ENCODE assay signal across 8 cellular contexts in the genomic region with DNA sequence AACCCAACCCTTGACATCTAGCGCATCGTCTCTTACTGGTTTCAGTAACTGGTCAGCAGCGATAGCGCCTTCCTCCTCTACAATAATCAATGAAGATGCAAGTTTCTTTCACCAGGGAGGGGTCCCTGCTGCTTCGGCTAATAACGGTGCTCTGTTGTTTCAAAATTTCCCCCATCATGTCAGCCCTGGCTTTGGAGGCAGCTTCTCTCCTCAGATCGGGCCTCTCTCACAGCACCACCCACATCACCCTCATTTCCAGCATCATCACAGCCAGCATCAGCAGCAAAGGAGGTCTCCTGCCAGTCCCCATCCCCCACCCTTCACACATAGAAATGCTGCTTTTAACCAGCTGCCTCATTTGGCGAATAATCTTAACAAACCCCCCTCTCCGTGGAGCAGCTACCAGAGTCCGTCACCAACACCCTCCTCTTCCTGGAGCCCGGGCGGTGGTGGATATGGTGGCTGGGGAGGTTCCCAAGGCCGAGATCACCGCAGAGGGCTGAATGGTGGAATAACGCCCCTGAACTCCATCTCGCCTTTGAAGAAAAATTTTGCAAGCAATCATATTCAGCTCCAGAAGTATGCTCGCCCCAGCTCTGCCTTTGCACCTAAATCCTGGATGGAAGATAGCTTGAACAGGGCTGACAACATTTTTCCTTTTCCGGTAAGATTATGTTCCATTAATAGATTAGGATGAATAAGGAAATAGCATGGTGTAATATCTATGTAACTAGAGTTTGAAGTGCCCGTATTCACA. TPM values are rescaled to one million over a fixed set of nuclear protein-coding genes. Genes with fewer than 3 reads are reported as not detected.
DNase-seq lines count a peak whose midpoint lies in the region; ATAC-seq and TF ChIP-seq lines count a peak whose summit lies in the region.

No MANE protein-coding gene starts in this region.

- no peaks in the 10 kb centered on the region for H3K9me3 Mint-ChIP-seq in activated CD8-positive, alpha-beta memory T cell treated with anti-CD3 and anti-CD28 coated beads, Interleukin-2, amount 10 ng/mL, durations not matched to agents 7 days and 5 days (ENCODE audit: low read depth)
- no peaks in the 10 kb centered on the region for H3K9me3 Mint-ChIP-seq in natural killer cell treated with Interleukin-12 subunit alpha and Interleukin-12 subunit beta and Interleukin-15 and Interleukin-18, amount 100 ng/mL, for 72 hours

- H3K4me1 Mint-ChIP-seq in activated CD8-positive, alpha-beta memory T cell treated with anti-CD3 and anti-CD28 coated beads, Interleukin-2, amount 10 ng/mL, durations not matched to agents 7 days and 5 days, result peaks cover 62% of the 10 kb centered on the region
- H3K4me1 Mint-ChIP-seq in natural killer cell treated with Interleukin-12 subunit alpha and Interleukin-12 subunit beta and Interleukin-15 and Interleukin-18, amount 100 ng/mL, for 72 hours (ENCODE audit: low read depth in 2 of 2), result peaks cover 56 to 72% of the 10 kb centered on the region in 2 donors

- ATAC-seq in activated CD8-positive, alpha-beta memory T cell treated with anti-CD3 and anti-CD28 coated beads, Interleukin-2, amount 10 ng/mL, durations not matched to agents 7 days and 5 days, result no peak
- peak; percentile 13 for ATAC-seq in SK-N-SH treated with all-trans-retinoic acid at 6 μM for 48 hours
- ATAC-seq in natural killer cell treated with Interleukin-12 subunit alpha and Interleukin-12 subunit beta and Interleukin-15 and Interleukin-18, amount 100 ng/mL, for 72 hours, result no peak

- H3K27ac ChIP-seq in epithelial cell of prostate, result peak overlapping the region; percentile 61

- H3K27me3 Mint-ChIP-seq in activated CD8-positive, alpha-beta memory T cell treated with anti-CD3 and anti-CD28 coated beads, Interleukin-2, amount 10 ng/mL, durations not matched to agents 7 days and 5 days, result no peaks in the 10 kb centered on the region
- no peaks in the 10 kb centered on the region for H3K27me3 Mint-ChIP-seq in natural killer cell treated with Interleukin-12 subunit alpha and Interleukin-12 subunit beta and Interleukin-15 and Interleukin-18, amount 100 ng/mL, for 72 hours

- no peak overlapping the region for H3K27ac Mint-ChIP-seq in activated CD8-positive, alpha-beta memory T cell treated with anti-CD3 and anti-CD28 coated beads, Interleukin-2, amount 10 ng/mL, durations not matched to agents 7 days and 5 days
- H3K27ac Mint-ChIP-seq in natural killer cell treated with Interleukin-12 subunit alpha and Interleukin-12 subunit beta and Interleukin-15 and Interleukin-18, amount 100 ng/mL, for 72 hours, result peak overlapping the region in 1 of 2 donors; percentile 100

- H3K36me3 Mint-ChIP-seq in activated CD8-positive, alpha-beta memory T cell treated with anti-CD3 and anti-CD28 coated beads, Interleukin-2, amount 10 ng/mL, durations not matched to agents 7 days and 5 days, result peaks cover 8% of the 10 kb centered on the region
- no peaks in the 10 kb centered on the region for H3K36me3 Mint-ChIP-seq in natural killer cell treated with Interleukin-12 subunit alpha and Interleukin-12 subunit beta and Interleukin-15 and Interleukin-18, amount 100 ng/mL, for 72 hours

- DNase-seq in activated CD8-positive, alpha-beta memory T cell treated with anti-CD3 and anti-CD28 coated beads, Interleukin-2, amount 10 ng/mL, durations not matched to agents 7 days and 5 days, result no peak
- no peak for DNase-seq in activated CD8-positive, alpha-beta memory T cell treated with anti-CD3 and anti-CD28 coated beads, Interleukin-2, amount 50 U/mL, for 4 hours
- no peak for DNase-seq in epithelial cell of prostate (ENCODE audit: low read depth, low spot score)
- DNase-seq in natural killer cell treated with Interleukin-12 subunit alpha and Interleukin-12 subunit beta and Interleukin-15 and Interleukin-18, amount 100 ng/mL, for 72 hours (ENCODE audit: low spot score), result no peak
- no peak for DNase-seq in ureter (ENCODE audit: low spot score)
- DNase-seq in foreskin melanocyte, result no peak
- no peak for DNase-seq in GOT3 (lab: John Stamatoyannopoulos, UW)

- CTCF ChIA-PET in activated CD8-positive, alpha-beta memory T cell treated with anti-CD3 and anti-CD28 coated beads, Interleukin-2, amount 10 ng/mL, durations not matched to agents 7 days and 5 days (lab: Charles Lee), result interaction anchor here (0.8 to 1.5 kb wide), 5 partner anchors 13 to 33 kb away, joined by 3 to 6 read pairs (median 3); no protein-coding TSS in a partner anchor

- peak overlapping the region; percentile 90 for H3K4me3 Mint-ChIP-seq in activated CD8-positive, alpha-beta memory T cell treated with anti-CD3 and anti-CD28 coated beads, Interleukin-2, amount 10 ng/mL, durations not matched to agents 7 days and 5 days
- peak overlapping the region; percentile 95 for H3K4me3 Mint-ChIP-seq in natural killer cell treated with Interleukin-12 subunit alpha and Interleukin-12 subunit beta and Interleukin-15 and Interleukin-18, amount 100 ng/mL, for 72 hours

TF ChIP-seq in SK-N-SH treated with all-trans-retinoic acid at 6 μM for 48 hours, 23 proteins besides CTCF, POLR2A, EP300 and RAD21:
- no peak for TF ChIP-seq ZFP30 (CRISPR knock-in tag; IDR thresholded peaks at IDR 0.05)
- no peak for TF ChIP-seq TOX (CRISPR knock-in tag; IDR thresholded peaks at IDR 0.05; ENCODE audit: borderline replicate concordance)
- no peak for TF ChIP-seq OSR1 (CRISPR knock-in tag; IDR thresholded peaks at IDR 0.05)
- no peak for TF ChIP-seq ZFP3 (CRISPR knock-in tag; IDR thresholded peaks at IDR 0.05)
- no peak for TF ChIP-seq ESRRG (CRISPR knock-in tag; IDR thresholded peaks at IDR 0.05)
- no peak for TF ChIP-seq ZNF70 (CRISPR knock-in tag; IDR thresholded peaks at IDR 0.05)
- TF ChIP-seq SNAI2 (CRISPR knock-in tag; IDR thresholded peaks at IDR 0.05), result no peak
- TF ChIP-seq, protein P1, sequence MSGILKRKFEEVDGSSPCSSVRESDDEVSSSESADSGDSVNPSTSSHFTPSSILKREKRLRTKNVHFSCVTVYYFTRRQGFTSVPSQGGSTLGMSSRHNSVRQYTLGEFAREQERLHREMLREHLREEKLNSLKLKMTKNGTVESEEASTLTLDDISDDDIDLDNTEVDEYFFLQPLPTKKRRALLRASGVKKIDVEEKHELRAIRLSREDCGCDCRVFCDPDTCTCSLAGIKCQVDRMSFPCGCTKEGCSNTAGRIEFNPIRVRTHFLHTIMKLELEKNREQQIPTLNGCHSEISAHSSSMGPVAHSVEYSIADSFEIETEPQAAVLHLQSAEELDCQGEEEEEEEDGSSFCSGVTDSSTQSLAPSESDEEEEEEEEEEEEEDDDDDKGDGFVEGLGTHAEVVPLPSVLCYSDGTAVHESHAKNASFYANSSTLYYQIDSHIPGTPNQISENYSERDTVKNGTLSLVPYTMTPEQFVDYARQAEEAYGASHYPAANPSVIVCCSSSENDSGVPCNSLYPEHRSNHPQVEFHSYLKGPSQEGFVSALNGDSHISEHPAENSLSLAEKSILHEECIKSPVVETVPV (CRISPR knock-in tag; IDR thresholded peaks at IDR 0.05), result no peak

RNA-seq across cellular contexts. Expression of a gene that starts 2.2 kb away (rescaled TPM):
- total RNA-seq in activated CD8-positive, alpha-beta memory T cell treated with anti-CD3 and anti-CD28 coated beads, Interleukin-2, amount 10 ng/mL, durations not matched to agents 7 days and 5 days, result 10 to 100 TPM; 12.5 to 15.8 TPM
- total RNA-seq in natural killer cell treated with Interleukin-12 subunit alpha and Interleukin-12 subunit beta and Interleukin-15 and Interleukin-18, amount 100 ng/mL, for 72 hours, result 10 to 100 TPM; 29.9 to 45.6 TPM
- 56.4 TPM for total RNA-seq in ureter
